Comparison of ENCODE assay signal across 12 cellular contexts in genomic region chr3:180329187-180329586, GRCh38.
A peak's percentile ranks its signal among the peaks of the same experiment; 100 is the strongest.
DNase-seq lines count a peak whose midpoint lies in the region; ATAC-seq and TF ChIP-seq lines count a peak whose summit lies in the region.
"Had no signal": no experiment of that assay in that cellular context is flagged by ENCODE, and none has a peak within 500 bp of the region (broad histone marks: within the 10 kb centered on the region; RNA-seq: fewer than 3 reads in every experiment).

No MANE protein-coding gene starts in this region.

- no peaks in the 10 kb centered on the region for H3K27me3 Mint-ChIP-seq in T-cell

- H3K4me3 Mint-ChIP-seq in T-cell = no peak overlapping the region
- H3K4me3 Mint-ChIP-seq: HFFc6 had no signal

- intact Hi-C loops in cardiac septum (cut with DNase I) = no loop called here

- DNase-seq in GM10248 (ENCODE audit: extremely low spot score) (peak; percentile 36), activated T-cell treated with anti-CD3 and anti-CD28 coated beads for 4 hours (no peak), T-cell (no peak), cardiac septum (ENCODE audit: low spot score) (no peak), erythroblast (lab: John Stamatoyannopoulos, UW) (no peak)
- DNase-seq: aorta, DMS79, HFFc6, NCI-H1105 treated with DMSO at 0.1 percent for 48 hours had no signal

- TF ChIP-seq POLR2A in erythroblast (IDR thresholded peaks at IDR 0.05; ENCODE audit: low read length) = no peak

- POLR2A ChIA-PET in GM10248 (lab: Yijun Ruan, JAX) = no interaction called here
- POLR2A ChIA-PET in T-cell (lab: Charles Lee) = no interaction called here

- no peaks in the 10 kb centered on the region for H3K4me1 Mint-ChIP-seq in T-cell

- CTCF ChIA-PET in GM10248 (lab: Yijun Ruan, JAX) (interaction anchor here (1.0 kb wide), 1 partner anchor 23 kb away, joined by 3 read pairs; no protein-coding TSS in a partner anchor), T-cell (lab: Charles Lee) (no interaction called here)

- ATAC-seq in GM19043 (IDR thresholded peaks at IDR 0.05; ENCODE audit: low read depth, unreplicated experiment) = peak; percentile 79
- peak; percentile 60 for ATAC-seq in HG02571 (IDR thresholded peaks at IDR 0.05; ENCODE audit: unreplicated experiment)
- ATAC-seq in HG03280 (IDR thresholded peaks at IDR 0.05; ENCODE audit: unreplicated experiment) = peak; percentile 67
- no peak for ATAC-seq in T-cell (replicated peaks in 1 of 4)

- peak; percentile 9 for TF ChIP-seq CTCF in GM10248 (IDR thresholded peaks at IDR 0.05; ENCODE audit: control extremely low read depth, extremely low read depth, low read depth, missing control alignments)

- H3K36me3 Mint-ChIP-seq in T-cell = no peaks in the 10 kb centered on the region

- H3K27ac Mint-ChIP-seq in T-cell = no peak overlapping the region
- H3K27ac Mint-ChIP-seq: HFFc6 had no signal

- peaks cover 0 to 11% (median 8%) of the 10 kb centered on the region in 3 donors for H3K9me3 Mint-ChIP-seq in T-cell

Comparison
In these comparisons a context has a peak if more than half of its experiments do, and no peak if none do; other contexts are left out.
1. ATAC-seq: peak in GM19043 (single experiment), HG02571 (single experiment) and HG03280 (single experiment); none in T-cell (0 of 4).